In genomic region chr7:142513221-142513955, GRCh38 we compare ENCODE assay signal across 33 cellular contexts.
"Had no signal": no experiment of that assay in that cellular context is flagged by ENCODE, and none has a peak within 500 bp of the region (broad histone marks: within the 10 kb centered on the region; RNA-seq: fewer than 3 reads in every experiment).

No MANE protein-coding gene starts in this region.

- H3K27ac Mint-ChIP-seq: activated CD4-positive, alpha-beta memory T cell treated with anti-CD3 and anti-CD28 coated beads for 36 hours; activated CD4-positive, alpha-beta T cell treated with anti-CD3 and anti-CD28 coated beads, Interleukin-2, amount 10 ng/mL, durations not matched to agents 24 days and 14 days; activated naive CD4-positive, alpha-beta T cell treated with anti-CD3 and anti-CD28 coated beads, Interleukin-2, amount 10 ng/mL, durations not matched to agents 7 days and 5 days; activated naive CD8-positive, alpha-beta T cell treated with anti-CD3 and anti-CD28 coated beads, Interleukin-2, amount 10 ng/mL, durations not matched to agents 7 days and 5 days; activated T-helper 1 cell treated with anti-CD3 and anti-CD28 coated beads, Interleukin-12 subunit alpha, Interleukin-12 subunit beta, Interleukin-2, Interleukin-4 antibody, amounts not matched to agents 30 ng/mL and 10 ng/mL and 1 ng/mL, durations not matched to agents 14 hours and 24 hours and 36 hours; mesothelial cell of epicardium; naive B cell; nephron progenitor cell; progenitor cell of endocrine pancreas; stimulated activated effector memory CD8-positive, alpha-beta T cell treated with anti-CD3 and anti-CD28 coated beads, Interleukin-12 subunit alpha, Interleukin-12 subunit beta, amount 100 ng/mL, for 72 hours; stimulated activated naive CD8-positive, alpha-beta T cell treated with anti-CD3 and anti-CD28 coated beads, Interleukin-15, Interleukin-2, amounts not matched to agents 100 ng/mL and 50 ng/mL, for 24 hours; type B pancreatic cell had no signal

- H3K79me2 ChIP-seq: hepatocyte had no signal

- H3K36me3 ChIP-seq: esophagus squamous epithelium, gastroesophageal sphincter, neutrophil, ovary, thoracic aorta, vagina had no signal

- ATAC-seq: gastroesophageal sphincter; left cardiac atrium; stimulated activated effector memory CD8-positive, alpha-beta T cell treated with anti-CD3 and anti-CD28 coated beads, Interleukin-12 subunit alpha, Interleukin-12 subunit beta, amount 100 ng/mL, for 72 hours had no signal

- H3K27ac ChIP-seq: esophagus squamous epithelium, gastroesophageal sphincter, hepatocyte, neutrophil, ovary, skin epidermis, thoracic aorta, vagina had no signal

- H3K36me3 Mint-ChIP-seq: activated CD4-positive, alpha-beta memory T cell treated with anti-CD3 and anti-CD28 coated beads for 36 hours; activated naive CD4-positive, alpha-beta T cell treated with anti-CD3 and anti-CD28 coated beads, Interleukin-2, amount 10 ng/mL, durations not matched to agents 7 days and 5 days; activated naive CD8-positive, alpha-beta T cell treated with anti-CD3 and anti-CD28 coated beads, Interleukin-2, amount 10 ng/mL, durations not matched to agents 7 days and 5 days; mesothelial cell of epicardium; naive B cell; stimulated activated effector memory CD8-positive, alpha-beta T cell treated with anti-CD3 and anti-CD28 coated beads, Interleukin-12 subunit alpha, Interleukin-12 subunit beta, amount 100 ng/mL, for 72 hours; type B pancreatic cell had no signal

- H3K4me2 ChIP-seq: hepatocyte had no signal

- H3K9me3 Mint-ChIP-seq: activated CD4-positive, alpha-beta memory T cell treated with anti-CD3 and anti-CD28 coated beads for 36 hours; activated CD4-positive, alpha-beta T cell treated with anti-CD3 and anti-CD28 coated beads, Interleukin-2, amount 10 ng/mL, durations not matched to agents 24 days and 14 days; activated naive CD4-positive, alpha-beta T cell treated with anti-CD3 and anti-CD28 coated beads, Interleukin-2, amount 10 ng/mL, durations not matched to agents 7 days and 5 days; activated naive CD8-positive, alpha-beta T cell treated with anti-CD3 and anti-CD28 coated beads, Interleukin-2, amount 10 ng/mL, durations not matched to agents 7 days and 5 days; activated T-helper 1 cell treated with anti-CD3 and anti-CD28 coated beads, Interleukin-12 subunit alpha, Interleukin-12 subunit beta, Interleukin-2, Interleukin-4 antibody, amounts not matched to agents 30 ng/mL and 10 ng/mL and 1 ng/mL, durations not matched to agents 14 hours and 24 hours and 36 hours; mesothelial cell of epicardium; naive B cell; nephron progenitor cell; stimulated activated effector memory CD8-positive, alpha-beta T cell treated with anti-CD3 and anti-CD28 coated beads, Interleukin-12 subunit alpha, Interleukin-12 subunit beta, amount 100 ng/mL, for 72 hours; stimulated activated naive CD8-positive, alpha-beta T cell treated with anti-CD3 and anti-CD28 coated beads, Interleukin-15, Interleukin-2, amounts not matched to agents 100 ng/mL and 50 ng/mL, for 24 hours had no signal

- H3K4me3 ChIP-seq: esophagus squamous epithelium, gastroesophageal sphincter, hepatocyte, ovary, skin epidermis, thoracic aorta, vagina had no signal

- H2AFZ ChIP-seq: hepatocyte had no signal

- H3K27me3 Mint-ChIP-seq: activated CD4-positive, alpha-beta memory T cell treated with anti-CD3 and anti-CD28 coated beads for 36 hours; activated naive CD8-positive, alpha-beta T cell treated with anti-CD3 and anti-CD28 coated beads, Interleukin-2, amount 10 ng/mL, durations not matched to agents 7 days and 5 days; stimulated activated naive CD8-positive, alpha-beta T cell treated with anti-CD3 and anti-CD28 coated beads, Interleukin-15, Interleukin-2, amounts not matched to agents 100 ng/mL and 50 ng/mL, for 24 hours had no signal

- FAIRE-seq: keratinocyte had no signal

- DNase-seq: activated CD4-positive, alpha-beta memory T cell treated with anti-CD3 and anti-CD28 coated beads for 36 hours; activated CD4-positive, alpha-beta T cell treated with anti-CD3 and anti-CD28 coated beads, Interleukin-2, amount 10 ng/mL, durations not matched to agents 24 days and 14 days; activated CD4-positive, CD25-positive, alpha-beta regulatory T cell treated with anti-CD3 and anti-CD28 coated beads, Interleukin-2, amount 50 U/mL, for 72 hours; activated CD8-positive, alpha-beta memory T cell treated with anti-CD3 and anti-CD28 coated beads, Interleukin-2, amount 50 U/mL, for 4 hours; activated effector memory CD4-positive, alpha-beta T cell treated with anti-CD3 and anti-CD28 coated beads, Interleukin-2, amount 50 U/mL, for 16 hours; activated naive CD4-positive, alpha-beta T cell treated with anti-CD3 and anti-CD28 coated beads, Interleukin-2, amount 10 ng/mL, durations not matched to agents 7 days and 5 days; activated naive CD8-positive, alpha-beta T cell treated with anti-CD3 and anti-CD28 coated beads, Interleukin-2, amount 10 ng/mL, durations not matched to agents 7 days and 5 days; activated T-cell treated with anti-CD3 and anti-CD28 coated beads, Interleukin-2, amount 50 U/mL, for 1 hour; amygdala; central memory CD4-positive, alpha-beta T cell; dermis blood vessel endothelial cell; effector CD4-positive, alpha-beta T cell; esophagus squamous epithelium; left cardiac atrium; mammary epithelial cell; naive B cell; nephron progenitor cell; ovary; stimulated activated CD4-positive, alpha-beta T cell treated with anti-CD3 and anti-CD28 coated beads, Interleukin-12 subunit alpha, Interleukin-12 subunit beta, amount 100 ng/mL, for 4 hours; stimulated activated CD4-positive, alpha-beta T cell treated with anti-CD3 and anti-CD28 coated beads, Interleukin-4, amount 100 ng/mL, for 1 hour had no signal

- H3K4me1 ChIP-seq: gastroesophageal sphincter, vagina had no signal

- H3K4me3 Mint-ChIP-seq: activated CD4-positive, alpha-beta memory T cell treated with anti-CD3 and anti-CD28 coated beads for 36 hours; activated CD4-positive, alpha-beta T cell treated with anti-CD3 and anti-CD28 coated beads, Interleukin-2, amount 10 ng/mL, durations not matched to agents 24 days and 14 days; activated naive CD4-positive, alpha-beta T cell treated with anti-CD3 and anti-CD28 coated beads, Interleukin-2, amount 10 ng/mL, durations not matched to agents 7 days and 5 days; activated naive CD8-positive, alpha-beta T cell treated with anti-CD3 and anti-CD28 coated beads, Interleukin-2, amount 10 ng/mL, durations not matched to agents 7 days and 5 days; activated T-helper 1 cell treated with anti-CD3 and anti-CD28 coated beads, Interleukin-12 subunit alpha, Interleukin-12 subunit beta, Interleukin-2, Interleukin-4 antibody, amounts not matched to agents 30 ng/mL and 10 ng/mL and 1 ng/mL, durations not matched to agents 14 hours and 24 hours and 36 hours; mesothelial cell of epicardium; naive B cell; nephron progenitor cell; stimulated activated effector memory CD8-positive, alpha-beta T cell treated with anti-CD3 and anti-CD28 coated beads, Interleukin-12 subunit alpha, Interleukin-12 subunit beta, amount 100 ng/mL, for 72 hours; stimulated activated naive CD8-positive, alpha-beta T cell treated with anti-CD3 and anti-CD28 coated beads, Interleukin-15, Interleukin-2, amounts not matched to agents 100 ng/mL and 50 ng/mL, for 24 hours; type B pancreatic cell had no signal

- H3K27me3 ChIP-seq: gastroesophageal sphincter, hepatocyte, neutrophil, ovary, vagina had no signal
